ENCODE assay signal across 8 cellular contexts in genomic region chrX:7926914-7927258, GRCh38. TPM values are rescaled to one million over a fixed set of nuclear protein-coding genes. Genes with fewer than 3 reads are reported as not detected.
DNase-seq lines count a peak whose midpoint lies in the region; ATAC-seq, FAIRE-seq and TF ChIP-seq lines count a peak whose summit lies in the region.

No MANE protein-coding gene starts in this region.

- no peak overlapping the region for H2BK120ac ChIP-seq in neuronal stem cell (ENCODE audit: low read depth, low read length)

- H4K20me1 ChIP-seq in endothelial cell of umbilical vein (replicated peaks; ENCODE audit: control insufficient read depth, extremely low read depth, insufficient read depth, low read length), result no peaks in the 10 kb centered on the region

- H3K27me3 ChIP-seq in endothelial cell of umbilical vein (ENCODE audit: control insufficient read depth in 2 of 2, insufficient read depth in 2 of 2, low read length in 2 of 2) (no peaks in the 10 kb centered on the region), neuronal stem cell (ENCODE audit: control insufficient read depth in 3 of 3, insufficient read depth in 3 of 3, low read depth in 1 of 3, low read length in 3 of 3) (no peaks in the 10 kb centered on the region)

- H3K27ac ChIP-seq in endothelial cell of umbilical vein (ENCODE audit: insufficient read depth, low read depth, low read length), result peak overlapping the region; percentile 46
- no peak overlapping the region for H3K27ac ChIP-seq in neuronal stem cell (replicated peaks; ENCODE audit: low read length)

- H3K4ac ChIP-seq in neuronal stem cell (ENCODE audit: low read length), result no peak overlapping the region

- H2BK5ac ChIP-seq in neuronal stem cell (ENCODE audit: low read length), result no peak overlapping the region

- no peaks in the 10 kb centered on the region for H3K9me1 ChIP-seq in endothelial cell of umbilical vein (replicated peaks; ENCODE audit: control insufficient read depth, extremely low read depth, insufficient read depth, low read length)

- H2BK12ac ChIP-seq in neuronal stem cell (ENCODE audit: low read length), result no peak overlapping the region

- BruUV-seq in endothelial cell of umbilical vein (replicated peaks; lab: Mats Ljungman, UMichigan), result TSS peak; percentile 37

- POLR2A ChIA-PET in endothelial cell of umbilical vein (lab: Charles Lee), result no interaction called here

- CTCF ChIA-PET in endothelial cell of umbilical vein (lab: Charles Lee), result no interaction called here

- peak overlapping the region; percentile 73 for H3K4me2 ChIP-seq in endothelial cell of umbilical vein (ENCODE audit: insufficient read depth, low read length)
- peak overlapping the region; percentile 45 for H3K4me2 ChIP-seq in neuronal stem cell (ENCODE audit: insufficient read depth, low read length, poor library complexity, severe bottlenecking)

- no peak overlapping the region for H4K8ac ChIP-seq in neuronal stem cell (ENCODE audit: low read depth, low read length)

- peak overlapping the region; percentile 93 for H2AFZ ChIP-seq in endothelial cell of umbilical vein (ENCODE audit: low read depth, low read length)
- peak overlapping the region; percentile 91 for H2AFZ ChIP-seq in neuronal stem cell (ENCODE audit: low read length)

- ATAC-seq in GM19035 (IDR thresholded peaks at IDR 0.05; ENCODE audit: unreplicated experiment), result peak; percentile 55
- no peak for ATAC-seq in GM19463 (IDR thresholded peaks at IDR 0.05; ENCODE audit: unreplicated experiment)

- intact Hi-C loops in endothelial cell of umbilical vein (cut with micrococcal nuclease), result loop anchor here (1.0 to 2.0 kb wide), 4 partner anchors 734 to 1906 kb away; partner anchors contain the start of gene PUDP

- peak overlapping the region; percentile 71 for H3K9ac ChIP-seq in endothelial cell of umbilical vein (replicated peaks; ENCODE audit: extremely low read depth, insufficient read depth, low read length)
- H3K9ac ChIP-seq in neuronal stem cell (ENCODE audit: low read depth, low read length, poor library complexity), result peak overlapping the region; percentile 60

- H3K4me3 ChIP-seq in LNCaP clone FGC (ENCODE audit: low read depth, low read length), result peak overlapping the region; percentile 78
- H3K4me3 ChIP-seq in endothelial cell of umbilical vein (replicated peaks in 1 of 3; ENCODE audit: insufficient read depth in 1 of 3, low read depth in 1 of 3, low read length in 3 of 3), result peak overlapping the region; percentile 19 to 69 (median 55)
- H3K4me3 ChIP-seq in neuronal stem cell (ENCODE audit: low read length in 2 of 2), result peak overlapping the region; percentile 63 to 89

- no peak overlapping the region for H3K23ac ChIP-seq in neuronal stem cell (ENCODE audit: low read depth, low read length, poor library complexity)

- no peak overlapping the region for H2BK15ac ChIP-seq in neuronal stem cell (ENCODE audit: low read length)

- no peak for TF ChIP-seq POLR2A in endothelial cell of umbilical vein (IDR thresholded peaks at IDR 0.05; ENCODE audit: low read depth, low read length)

- H3K79me1 ChIP-seq in neuronal stem cell (ENCODE audit: low read depth, low read length), result no peaks in the 10 kb centered on the region

- peak overlapping the region; percentile 38 for H3K18ac ChIP-seq in neuronal stem cell (ENCODE audit: low read length)

- dilution Hi-C loops in endothelial cell of umbilical vein (cut with MboI; ENCODE audit: extremely low pct_ligation_motif_present, low sequenced_read_pairs), result no loop called here

- no peaks in the 10 kb centered on the region for H3K9me3 ChIP-seq in endothelial cell of umbilical vein (replicated peaks; ENCODE audit: control insufficient read depth, insufficient read depth, low read length)
- H3K9me3 ChIP-seq in neuronal stem cell (replicated peaks in 1 of 2; ENCODE audit: control insufficient read depth in 2 of 2, insufficient read depth in 1 of 2, low read depth in 1 of 2, low read length in 2 of 2), result no peaks in the 10 kb centered on the region

- H3K36me3 ChIP-seq in endothelial cell of umbilical vein (ENCODE audit: control insufficient read depth in 2 of 2, extremely low read depth in 1 of 2, insufficient read depth in 2 of 2, low read length in 2 of 2) (no peaks in the 10 kb centered on the region), neuronal stem cell (replicated peaks in 1 of 2; ENCODE audit: control insufficient read depth in 2 of 2, insufficient read depth in 2 of 2, low read length in 2 of 2) (peaks cover 0 to 3% of the 10 kb centered on the region in 2 donors)

- DNase-seq in LNCaP clone FGC (ENCODE audit: low read depth), result no peak
- DNase-seq in endothelial cell of umbilical vein (ENCODE audit: low read depth, low spot score), result no peak
- no peak for DNase-seq in neuronal stem cell (ENCODE audit: low spot score)
- DNase-seq in SK-N-DZ (ENCODE audit: low spot score), result no peak
- no peak for DNase-seq in germinal center (ENCODE audit: low spot score)
- no peak for DNase-seq in NCI-H1092 treated with DMSO at 0.1 percent for 48 hours (lab: John Stamatoyannopoulos, UW)

- no peak overlapping the region for H2AK5ac ChIP-seq in neuronal stem cell (ENCODE audit: low read depth, low read length)

- TF ChIP-seq CTCF in LNCaP clone FGC (IDR thresholded peaks at IDR 0.05; ENCODE audit: control insufficient read depth, extremely low read depth, insufficient read depth) (no peak), endothelial cell of umbilical vein (IDR thresholded peaks at IDR 0.05; ENCODE audit: extremely low read depth in 1 of 2, insufficient read depth in 1 of 2, low read depth in 1 of 2, low read length in 2 of 2) (no peak)

- no peak overlapping the region for H3K14ac ChIP-seq in neuronal stem cell (ENCODE audit: low read length)

- no peaks in the 10 kb centered on the region for H3K79me2 ChIP-seq in endothelial cell of umbilical vein (ENCODE audit: control insufficient read depth, insufficient read depth, low read length)

- no peak overlapping the region for H4K91ac ChIP-seq in neuronal stem cell (ENCODE audit: low read depth, low read length, poor library complexity)

- H3K4me1 ChIP-seq in endothelial cell of umbilical vein (ENCODE audit: control insufficient read depth, extremely low read depth, insufficient read depth, low read length) (peaks cover 5% of the 10 kb centered on the region), neuronal stem cell (ENCODE audit: control insufficient read depth in 2 of 2, insufficient read depth in 1 of 2, low read depth in 1 of 2, low read length in 2 of 2) (peaks cover 0 to 2% of the 10 kb centered on the region in 2 donors)

- no peak for FAIRE-seq in endothelial cell of umbilical vein (lab: Jason Lieb, UNC)

- no CpG with 5 or more reads among the region's 20 CpGs for WGBS in neuronal stem cell (ENCODE audit: extremely low coverage in 2 of 2, insufficient read length in 2 of 2, insufficient replicate concordance in 1 of 2), 2 donors

TF ChIP-seq in endothelial cell of umbilical vein, 7 proteins besides CTCF, POLR2A, EP300 and RAD21:
- TF ChIP-seq GATA2 (IDR thresholded peaks at IDR 0.05; ENCODE audit: insufficient read depth, insufficient read length, low read depth, low read length), result no peak
- TF ChIP-seq MAX (IDR thresholded peaks at IDR 0.05; ENCODE audit: insufficient read depth, insufficient read length), result no peak
- TF ChIP-seq FOS (IDR thresholded peaks at IDR 0.05; ENCODE audit: borderline replicate concordance, insufficient read depth, low read length), result no peak
- no peak for TF ChIP-seq POLR2AphosphoS5 (IDR thresholded peaks at IDR 0.05; ENCODE audit: insufficient read depth, low read depth, low read length)
- TF ChIP-seq JUN (IDR thresholded peaks at IDR 0.05; ENCODE audit: borderline replicate concordance, insufficient read depth, insufficient read length, low read depth), result no peak
- no peak for TF ChIP-seq EZH2 (IDR thresholded peaks at IDR 0.05; ENCODE audit: borderline replicate concordance, low read depth, low read length, severe bottlenecking)
- TF ChIP-seq MYC (IDR thresholded peaks at IDR 0.05; ENCODE audit: low read depth, low read length), result no peak
TF ChIP-seq in endothelial cell of umbilical vein: peak in this region for 0.

RNA-seq across cellular contexts. Expression of gene PNPLA4, which starts 0.3 kb away (rescaled TPM):
- 7.7 and 8.8 TPM in 2 replicates for total RNA-seq in endothelial cell of umbilical vein
- polyA plus RNA-seq in endothelial cell of umbilical vein, result 10.4 and 13.1 TPM in 2 replicates
- polyA plus RNA-seq in endothelial cell of umbilical vein (2011; cell fraction: cytosol; rRNA removed), result 9.0 and 9.7 TPM in 2 replicates
- polyA plus RNA-seq in endothelial cell of umbilical vein (2011; cell fraction: nucleus; rRNA removed), result 4.7 and 5.5 TPM in 2 replicates
- 11.0 and 11.4 TPM in 2 replicates for polyA plus RNA-seq in endothelial cell of umbilical vein (2012)
- polyA minus RNA-seq in endothelial cell of umbilical vein, result 2.4 and 6.6 TPM in 2 replicates
- polyA minus RNA-seq in endothelial cell of umbilical vein (2011; cell fraction: cytosol; rRNA and poly(A)+ RNA removed), result 14.8 TPM
- 1.7 and 2.7 TPM in 2 replicates for polyA minus RNA-seq in endothelial cell of umbilical vein (2011; cell fraction: nucleus; rRNA and poly(A)+ RNA removed)
- 31.5 TPM for polyA plus RNA-seq in neuronal stem cell (2013, experiment 1 of 2)
- 29.2 TPM for polyA plus RNA-seq in neuronal stem cell (2013, experiment 2 of 2)
- not detected in 2 replicates for polyA plus RNA-seq in SK-N-DZ (2014; cell fraction: cytosol; rRNA removed)
- polyA plus RNA-seq in SK-N-DZ (2014; cell fraction: nucleus; rRNA removed), result not detected in 2 replicates
